ENCODE assay signal across 9 cellular contexts in the genomic region with DNA sequence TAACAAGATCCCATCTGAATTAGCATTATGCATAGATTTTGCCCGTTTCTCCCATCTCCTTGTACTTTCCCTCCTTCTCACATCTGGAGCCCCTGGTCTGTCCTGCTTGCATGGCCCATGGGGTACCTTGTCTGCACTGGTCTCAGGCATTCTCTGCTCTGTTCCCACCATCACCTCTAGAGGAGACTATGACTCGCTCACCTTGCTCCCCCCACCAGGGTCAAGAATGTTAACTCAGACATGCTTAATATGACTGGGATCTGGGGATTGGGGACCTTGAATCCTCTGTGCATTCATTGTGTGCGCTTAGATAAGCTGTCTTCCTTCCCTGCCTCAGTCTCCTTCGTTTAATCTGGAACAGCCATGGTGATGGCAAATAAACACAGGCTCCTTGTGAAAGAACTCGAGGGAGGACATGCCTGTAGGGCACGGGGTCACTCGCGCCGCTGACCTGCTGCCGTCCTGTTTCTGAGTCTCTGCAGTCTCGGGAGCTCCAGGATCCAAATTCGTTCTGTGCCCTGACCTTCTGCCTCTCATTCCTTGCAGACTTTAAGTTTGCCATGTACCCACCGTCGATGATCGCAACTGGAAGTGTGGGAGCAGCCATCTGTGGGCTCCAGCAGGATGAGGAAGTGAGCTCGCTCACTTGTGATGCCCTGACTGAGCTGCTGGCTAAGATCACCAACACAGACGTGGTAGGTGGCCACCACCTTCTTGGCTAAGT. TPM values are rescaled to one million over a fixed set of nuclear protein-coding genes. Genes with fewer than 3 reads are reported as not detected.
DNase-seq lines count a peak whose midpoint lies in the region; ATAC-seq and TF ChIP-seq lines count a peak whose summit lies in the region.
"Had no signal": no experiment of that assay in that cellular context is flagged by ENCODE, and none has a peak within 500 bp of the region (broad histone marks: within the 10 kb centered on the region; RNA-seq: fewer than 3 reads in every experiment).

No MANE protein-coding gene starts in this region.

- no peak for TF ChIP-seq CTCF in lung (IDR thresholded peaks at IDR 0.05; ENCODE audit: control extremely low read depth, extremely low read depth)

- H3K27ac Mint-ChIP-seq in activated T-cell treated with anti-CD3 and anti-CD28 coated beads, Interleukin-2, amount 50 U/mL, for 24 hours, result peak overlapping the region; percentile 91
- peak overlapping the region; percentile 74 for H3K27ac Mint-ChIP-seq in activated naive CD8-positive, alpha-beta T cell treated with anti-CD3 and anti-CD28 coated beads, Interleukin-2, amount 10 ng/mL, durations not matched to agents 7 days and 5 days

- POLR2A ChIA-PET in activated naive CD8-positive, alpha-beta T cell treated with anti-CD3 and anti-CD28 coated beads, Interleukin-2, amount 10 ng/mL, durations not matched to agents 7 days and 5 days (lab: Charles Lee), result interaction anchor here (0.6 kb wide), 1 partner anchor 181 kb away, joined by 5 read pairs; no protein-coding TSS in a partner anchor

- 68 to 72% methylated on average over 17 of the region's 17 CpGs for WGBS in lung, 2 donors

- H3K9me3 ChIP-seq in lung (ENCODE audit: control insufficient read depth in 2 of 2, insufficient read depth in 1 of 2, low read length in 1 of 2), result no peaks in the 10 kb centered on the region

- no peaks in the 10 kb centered on the region for H3K27me3 ChIP-seq in lung (ENCODE audit: control insufficient read depth, insufficient read depth)

- H3K27me3 Mint-ChIP-seq in activated T-cell treated with anti-CD3 and anti-CD28 coated beads, Interleukin-2, amount 50 U/mL, for 24 hours, result no peaks in the 10 kb centered on the region
- no peaks in the 10 kb centered on the region for H3K27me3 Mint-ChIP-seq in activated naive CD8-positive, alpha-beta T cell treated with anti-CD3 and anti-CD28 coated beads, Interleukin-2, amount 10 ng/mL, durations not matched to agents 7 days and 5 days

- no peaks in the 10 kb centered on the region for H3K9me3 Mint-ChIP-seq in activated T-cell treated with anti-CD3 and anti-CD28 coated beads, Interleukin-2, amount 50 U/mL, for 24 hours
- H3K9me3 Mint-ChIP-seq in activated naive CD8-positive, alpha-beta T cell treated with anti-CD3 and anti-CD28 coated beads, Interleukin-2, amount 10 ng/mL, durations not matched to agents 7 days and 5 days, result no peaks in the 10 kb centered on the region

- H3K4me3 Mint-ChIP-seq in activated T-cell treated with anti-CD3 and anti-CD28 coated beads, Interleukin-2, amount 50 U/mL, for 24 hours, result peak overlapping the region; percentile 34
- H3K4me3 Mint-ChIP-seq in activated naive CD8-positive, alpha-beta T cell treated with anti-CD3 and anti-CD28 coated beads, Interleukin-2, amount 10 ng/mL, durations not matched to agents 7 days and 5 days, result peak overlapping the region; percentile 26

- H3K27ac ChIP-seq in lung (ENCODE audit: low read depth in 1 of 2, low read length in 1 of 2) (peak overlapping the region in 1 of 2 donors; percentile 32), temporal lobe (ENCODE audit: low read depth, low read length) (peak overlapping the region; percentile 17)

- peaks cover 3 to 28% of the 10 kb centered on the region in 2 donors for H3K36me3 ChIP-seq in lung (ENCODE audit: control insufficient read depth in 2 of 2, insufficient read depth in 2 of 2, low read length in 2 of 2)

- no peak for ATAC-seq in activated naive CD8-positive, alpha-beta T cell treated with anti-CD3 and anti-CD28 coated beads, Interleukin-2, amount 10 ng/mL, durations not matched to agents 7 days and 5 days (ENCODE audit: low read depth)
- ATAC-seq in lung (ENCODE audit: insufficient read depth, low FRiP score) (peak; percentile 12), HG03469 (IDR thresholded peaks at IDR 0.05; ENCODE audit: unreplicated experiment) (no peak)

- peaks cover 98% of the 10 kb centered on the region for H3K4me1 Mint-ChIP-seq in activated T-cell treated with anti-CD3 and anti-CD28 coated beads, Interleukin-2, amount 50 U/mL, for 24 hours (ENCODE audit: low read depth)
- H3K4me1 Mint-ChIP-seq in activated naive CD8-positive, alpha-beta T cell treated with anti-CD3 and anti-CD28 coated beads, Interleukin-2, amount 10 ng/mL, durations not matched to agents 7 days and 5 days, result peaks cover 82% of the 10 kb centered on the region

- H3K4me3 ChIP-seq in lung, result no peak overlapping the region

- peak; percentile 38 for DNase-seq in activated T-cell treated with anti-CD3 and anti-CD28 coated beads, Interleukin-2, amount 50 U/mL, for 24 hours
- DNase-seq in activated T-cell treated with anti-CD3 and anti-CD28 coated beads for 4 hours, result no peak
- no peak for DNase-seq in activated naive CD8-positive, alpha-beta T cell treated with anti-CD3 and anti-CD28 coated beads, Interleukin-2, amount 10 ng/mL, durations not matched to agents 7 days and 5 days
- DNase-seq in lung (ENCODE audit: low spot score), result no peak
- no peak for DNase-seq in NCI-H345 (lab: John Stamatoyannopoulos, UW)
- no peak for DNase-seq in NK-92 (lab: John Stamatoyannopoulos, UW; ENCODE audit: unreplicated experiment)
- DNase-seq: NCI-H1417 treated with DMSO at 0.1 percent for 48 hours had no signal

- peaks cover 100% of the 10 kb centered on the region for H3K36me3 Mint-ChIP-seq in activated T-cell treated with anti-CD3 and anti-CD28 coated beads, Interleukin-2, amount 50 U/mL, for 24 hours (ENCODE audit: low read depth)
- peaks cover 69% of the 10 kb centered on the region for H3K36me3 Mint-ChIP-seq in activated naive CD8-positive, alpha-beta T cell treated with anti-CD3 and anti-CD28 coated beads, Interleukin-2, amount 10 ng/mL, durations not matched to agents 7 days and 5 days

- H3K4me1 ChIP-seq in lung (ENCODE audit: control insufficient read depth in 2 of 2, insufficient read depth in 2 of 2, low read length in 2 of 2), result peaks cover 4 to 6% of the 10 kb centered on the region in 2 donors

RNA-seq across cellular contexts. Expression of a gene that starts 14.9 kb away (rescaled TPM):
- 100 to 1,000 TPM; 417 to 438 TPM for total RNA-seq in activated naive CD8-positive, alpha-beta T cell treated with anti-CD3 and anti-CD28 coated beads, Interleukin-2, amount 10 ng/mL, durations not matched to agents 7 days and 5 days
- total RNA-seq in lung (100 to 1,000 TPM in 1 of 2 donors, 10 to 100 TPM in 1; 93.9 to 113 TPM), temporal lobe (145 TPM)
- polyA plus RNA-seq in lung, result 1 to 10 TPM; 6.1 to 9.5 TPM

RNA-seq across cellular contexts. Expression of a gene that starts 32.6 kb away (rescaled TPM):
- total RNA-seq in activated naive CD8-positive, alpha-beta T cell treated with anti-CD3 and anti-CD28 coated beads, Interleukin-2, amount 10 ng/mL, durations not matched to agents 7 days and 5 days, result 10 to 100 TPM in 1 of 2 experiments, 1 to 10 TPM in 1; 9.7 to 11.4 TPM
- total RNA-seq in lung (1 to 10 TPM; 1.6 to 9.1 TPM), temporal lobe (2.5 TPM)
- 1 to 10 TPM; 4.2 to 8.9 TPM for polyA plus RNA-seq in lung
